In the genomic region with DNA sequence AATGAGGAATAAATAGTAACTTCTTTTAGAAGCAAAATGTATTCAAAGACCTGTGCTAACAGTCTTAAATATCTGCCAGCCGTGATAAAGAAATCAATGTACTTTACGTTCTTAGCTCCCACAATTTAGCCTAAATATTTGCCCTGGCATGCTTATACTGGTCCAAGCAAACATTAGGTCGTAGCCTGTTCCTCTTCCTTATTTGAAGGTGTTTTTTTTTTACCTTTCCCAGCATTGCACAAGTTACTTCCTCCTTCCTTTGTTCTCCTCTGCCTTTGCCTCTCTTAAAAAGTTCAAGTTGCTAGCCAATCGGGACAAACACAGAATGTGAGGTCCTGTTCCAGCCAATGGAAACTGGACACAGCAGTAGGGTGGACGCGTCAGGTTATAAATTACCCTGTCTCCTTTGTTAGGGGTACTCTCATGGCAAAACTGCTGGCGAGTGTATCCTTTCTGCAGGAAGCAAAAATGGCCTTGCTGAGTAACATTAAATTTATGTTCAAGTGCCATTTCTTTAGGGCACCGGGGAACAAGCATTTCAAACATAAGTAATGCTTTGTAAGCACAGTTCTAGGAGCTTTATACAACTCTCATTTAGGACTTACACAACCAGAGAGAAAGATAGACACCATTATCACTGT, we compare ENCODE assay signal across 8 cellular contexts.
DNase-seq lines count a peak whose midpoint lies in the region; FAIRE-seq and TF ChIP-seq lines count a peak whose summit lies in the region.
"Not testable (repeated sequence)": the region's sequence is repeated elsewhere in the genome, so short reads cannot be mapped to it uniquely, and the experiment has no call there.

No MANE protein-coding gene starts in this region.

- not testable (repeated sequence) for FAIRE-seq in H1 (lab: Jason Lieb, UNC)

- TF ChIP-seq EP300 in H1 (IDR thresholded peaks at IDR 0.05; ENCODE audit: borderline replicate concordance in 1 of 2, low read depth in 2 of 2, low read length in 2 of 2); stomach (IDR thresholded peaks at IDR 0.05): not testable (repeated sequence)

- not testable (repeated sequence) for DNase-seq in A673 (ENCODE audit: low spot score); H1 (ENCODE audit: low read depth in 1 of 2, low spot score in 2 of 2); esophagus squamous epithelium (lab: John Stamatoyannopoulos, UW); nephron progenitor cell
- peak; percentile 6 for DNase-seq in KBM-7
- peak; percentile 51 for DNase-seq in epithelial cell of esophagus (ENCODE audit: low read depth)
- peak; percentile 50 for DNase-seq in stomach

- H3K27ac ChIP-seq in A673 (ENCODE audit: low read depth, low read length, poor library complexity, severe bottlenecking) (peak overlapping the region; percentile 96), VCaP (peak overlapping the region; percentile 67), esophagus squamous epithelium (peak overlapping the region; percentile 44 to 72 (median 55)), stomach (peak overlapping the region in 4 of 5 donors; percentile 56 to 84 (median 80))
- not testable (repeated sequence) for H3K27ac ChIP-seq in H1 (ENCODE audit: low read depth, low read length)

- not testable (repeated sequence) for H2BK5ac ChIP-seq in H1 (ENCODE audit: low read depth, low read length)

- not testable (repeated sequence) for H3K79me2 ChIP-seq in H1 (ENCODE audit: control insufficient read depth in 1 of 2, insufficient read depth in 2 of 2, low read length in 2 of 2)

- H3K4me3 Mint-ChIP-seq in nephron progenitor cell: peak overlapping the region; percentile 21

- H2BK12ac ChIP-seq in H1 (ENCODE audit: low read depth, low read length): not testable (repeated sequence)

- H3K9me3 ChIP-seq in A673 (ENCODE audit: low read depth, low read length, poor library complexity, severe bottlenecking); H1 (ENCODE audit: insufficient read depth in 2 of 2, low read depth in 1 of 2, low read length in 1 of 2); esophagus squamous epithelium; stomach: not testable (repeated sequence)

- not testable (repeated sequence) for TF ChIP-seq CTCF in A673 (conservative IDR thresholded peaks at IDR 0.05; ENCODE audit: low read depth, low read length); VCaP (conservative IDR thresholded peaks at IDR 0.05); H1 (IDR thresholded peaks at IDR 0.05; ENCODE audit: control extremely low read depth in 1 of 3, insufficient read depth in 1 of 3, low read depth in 1 of 3, low read length in 3 of 3); epithelial cell of esophagus (IDR thresholded peaks at IDR 0.05; ENCODE audit: insufficient read depth, low read depth, low read length, missing control alignments); esophagus squamous epithelium (IDR thresholded peaks at IDR 0.05); nephron progenitor cell (IDR thresholded peaks at IDR 0.05); stomach (IDR thresholded peaks at IDR 0.05)

- not testable (repeated sequence) for H3K18ac ChIP-seq in H1 (ENCODE audit: extremely low read depth, low read length)

- intact Hi-C loops in A673 (cut with micrococcal nuclease; ENCODE audit: unreplicated experiment): loop anchor here (5.0 kb wide), 4 partner anchors 92 to 678 kb away; a partner anchor contains a TSS
- intact Hi-C loops in esophagus squamous epithelium (cut with DNase I); stomach (cut with DNase I; ENCODE audit: low total_unique reads): not testable (repeated sequence)

- H2BK20ac ChIP-seq in H1 (ENCODE audit: low read length): not testable (repeated sequence)

- TF ChIP-seq RAD21 in H1 (IDR thresholded peaks at IDR 0.05 in 1 of 2, conservative IDR thresholded peaks at IDR 0.05 in 1 of 2; ENCODE audit: low read depth in 2 of 2, low read length in 2 of 2): not testable (repeated sequence)

- H4K20me1 ChIP-seq in H1 (replicated peaks in 1 of 2; ENCODE audit: control insufficient read depth in 1 of 2, insufficient read depth in 2 of 2, low read length in 2 of 2): not testable (repeated sequence)

- H2AK5ac ChIP-seq in H1 (ENCODE audit: low read depth, low read length): not testable (repeated sequence)

- H4K91ac ChIP-seq in H1 (replicated peaks; ENCODE audit: insufficient read length, low read length): not testable (repeated sequence)

- not testable (repeated sequence) for H2BK15ac ChIP-seq in H1 (ENCODE audit: low read length)

- not testable (repeated sequence) for H3K9me3 Mint-ChIP-seq in nephron progenitor cell

- not testable (repeated sequence) for H3K23ac ChIP-seq in H1 (ENCODE audit: insufficient read length)

- H3K36me3 Mint-ChIP-seq in nephron progenitor cell (ENCODE audit: low read depth): not testable (repeated sequence)

- H3K4me3 ChIP-seq in A673 (ENCODE audit: low read depth, low read length, poor library complexity, severe bottlenecking); H1 (ENCODE audit: extremely low read depth in 1 of 4, insufficient read depth in 2 of 4, low read depth in 3 of 4, low read length in 4 of 4); epithelial cell of esophagus (ENCODE audit: low read length); stomach: not testable (repeated sequence)
- peak overlapping the region in 1 of 4 donors; percentile 8 for H3K4me3 ChIP-seq in esophagus squamous epithelium

- not testable (repeated sequence) for H3K4ac ChIP-seq in H1 (replicated peaks; ENCODE audit: insufficient read length, low read depth, low read length)

- not testable (repeated sequence) for BruUV-seq in A673 (replicated peaks; lab: Mats Ljungman, UMichigan)

- POLR2A ChIA-PET in A673 (lab: Charles Lee; ENCODE audit: low non-redundant PET): interaction anchor here (0.7 kb wide), 1 partner anchor 88 kb away, joined by 4 read pairs; no protein-coding TSS in a partner anchor
- POLR2A ChIA-PET in H1 (lab: Charles Lee; ENCODE audit: partially characterized antibody): not testable (repeated sequence)

- not testable (repeated sequence) for H2AFZ ChIP-seq in H1 (ENCODE audit: low read length)

- H4K8ac ChIP-seq in H1 (ENCODE audit: extremely low read depth, insufficient read depth, low read length): not testable (repeated sequence)

- in situ Hi-C loops in KBM-7 (cut with MboI; ENCODE audit: low pct_unique_long_range_greater_than_20kb, low sequenced_read_pairs): not testable (repeated sequence)

- peaks cover 35% of the 10 kb centered on the region for H3K4me1 Mint-ChIP-seq in nephron progenitor cell

- CTCF ChIA-PET in A673 (lab: Charles Lee): not testable (repeated sequence)
- CTCF ChIA-PET in H1 (lab: Charles Lee; ENCODE audit: partially characterized antibody): interaction anchor here (0.7 to 1.0 kb wide), 6 partner anchors 7 to 112 kb away, joined by 3 read pairs; no protein-coding TSS in a partner anchor

- not testable (repeated sequence) for H3K23me2 ChIP-seq in H1 (ENCODE audit: low read depth, low read length)

- not testable (repeated sequence) for H3K9ac ChIP-seq in H1 (replicated peaks in 1 of 4; ENCODE audit: extremely low read depth in 1 of 4, low read depth in 3 of 4, low read length in 3 of 4)

- peaks cover 63% of the 10 kb centered on the region for H3K27me3 Mint-ChIP-seq in nephron progenitor cell (ENCODE audit: low read depth, poor library complexity)

- H3K36me3 ChIP-seq in A673 (ENCODE audit: insufficient read depth, low read length, poor library complexity, severe bottlenecking); H1 (ENCODE audit: control insufficient read depth in 2 of 4, insufficient read depth in 4 of 4, low read length in 3 of 4); esophagus squamous epithelium; stomach: not testable (repeated sequence)

- H2BK120ac ChIP-seq in H1 (replicated peaks; ENCODE audit: low read depth, low read length): peak overlapping the region; percentile 16

- not testable (repeated sequence) for H3K27me3 ChIP-seq in A673 (replicated peaks; ENCODE audit: insufficient read depth, low read depth, low read length, poor library complexity); H1 (replicated peaks in 1 of 4; ENCODE audit: control insufficient read depth in 3 of 4, extremely low read depth in 1 of 4, insufficient read depth in 3 of 4, low read length in 3 of 4); esophagus squamous epithelium
- peaks cover 0 to 29% (median 0%) of the 10 kb centered on the region in 3 donors for H3K27me3 ChIP-seq in stomach

- H3K4me2 ChIP-seq in H1 (ENCODE audit: insufficient read depth in 1 of 2, low read depth in 2 of 2, low read length in 2 of 2): not testable (repeated sequence)

- WGBS in H1 (ENCODE audit: extremely low coverage in 1 of 2, insufficient coverage in 1 of 2, insufficient read length in 1 of 2, insufficient replicate concordance in 2 of 2, low coverage in 1 of 2, low lambda C conversion rate in 2 of 2, missing lambda C conversion rate in 1 of 2), 2 experiments: 93% methylated on average over 8 of the region's 8 CpGs; no CpG with 5 or more reads in 1 of the 2 experiments
- 50 to 73% methylated on average over 7 to 8 of the region's 8 CpGs for WGBS in esophagus squamous epithelium, 2 donors
- 39 to 58% (median 55%) methylated on average over 8 of the region's 8 CpGs for WGBS in stomach, 5 donors

- H3K56ac ChIP-seq in H1 (replicated peaks; ENCODE audit: insufficient read length, low read depth, low read length): not testable (repeated sequence)

- not testable (repeated sequence) for H4K5ac ChIP-seq in H1 (ENCODE audit: insufficient read length, low read depth, low read length)

- H3K14ac ChIP-seq in H1 (ENCODE audit: insufficient read length): not testable (repeated sequence)

- peaks cover 59% of the 10 kb centered on the region for H3K4me1 ChIP-seq in A673 (ENCODE audit: insufficient read depth, low read length, poor library complexity, severe bottlenecking)
- peaks cover 11 to 27% (median 19%) of the 10 kb centered on the region in 4 experiments for H3K4me1 ChIP-seq in H1 (replicated peaks in 1 of 4; ENCODE audit: control insufficient read depth in 3 of 4, insufficient read depth in 4 of 4, low read length in 3 of 4)
- peaks cover 4 to 61% (median 40%) of the 10 kb centered on the region in 3 donors for H3K4me1 ChIP-seq in esophagus squamous epithelium
- peaks cover 19 to 48% (median 44%) of the 10 kb centered on the region in 4 donors for H3K4me1 ChIP-seq in stomach

- peak overlapping the region; percentile 20 for H3K27ac Mint-ChIP-seq in nephron progenitor cell

- TF ChIP-seq POLR2A in H1 (IDR thresholded peaks at IDR 0.05; ENCODE audit: control extremely low read depth in 1 of 2, low read depth in 2 of 2, low read length in 2 of 2); esophagus squamous epithelium (IDR thresholded peaks at IDR 0.05); stomach (IDR thresholded peaks at IDR 0.05): not testable (repeated sequence)

- H3K79me1 ChIP-seq in H1 (ENCODE audit: low read depth, low read length): not testable (repeated sequence)
